Comparison of ENCODE assay signal across 1 cellular context in the genomic region with DNA sequence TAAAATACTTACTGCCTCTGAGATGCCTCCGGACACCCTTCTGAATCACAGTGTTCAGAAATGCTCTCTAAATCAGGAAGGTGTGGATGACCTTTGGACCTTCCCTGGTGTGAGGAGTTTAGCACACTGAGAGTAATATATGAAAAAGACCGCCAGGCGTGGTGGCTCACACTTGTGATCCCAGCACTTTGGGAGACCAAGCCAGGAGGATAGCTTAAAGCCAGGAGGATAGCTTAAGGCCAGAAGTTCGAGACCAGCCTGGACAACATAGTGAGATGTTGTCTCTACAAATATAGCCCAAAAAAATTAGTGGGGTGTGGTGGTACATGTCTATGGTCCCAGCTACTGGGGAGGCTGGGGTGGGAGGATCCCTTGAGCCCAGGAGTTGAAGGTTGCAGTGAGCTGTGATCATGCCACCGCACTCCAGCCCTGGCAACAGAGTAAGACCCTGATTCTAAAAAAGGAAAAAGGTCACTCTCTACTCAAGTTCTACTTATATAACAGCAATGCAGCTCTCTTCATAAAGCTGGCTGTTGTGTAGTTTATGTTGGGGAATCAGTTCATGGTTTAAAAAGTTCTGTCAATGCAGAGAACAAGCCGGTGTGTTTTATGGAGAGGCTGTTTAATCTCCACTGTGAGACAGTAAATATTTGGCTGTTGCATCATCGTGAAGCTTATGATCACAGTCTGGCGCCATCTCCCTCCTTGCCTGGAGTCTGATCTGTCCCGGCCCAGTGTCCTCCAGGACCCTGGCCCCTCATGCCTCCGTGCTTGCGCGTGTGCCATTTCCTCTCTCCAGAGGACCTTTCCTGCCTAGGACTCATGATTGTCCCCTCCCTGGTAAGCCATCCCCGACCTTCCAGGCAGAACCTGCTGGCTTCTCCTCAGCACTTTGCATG.
TF ChIP-seq lines count a peak whose summit lies in the region.

No MANE protein-coding gene starts in this region.

TF ChIP-seq in HEK293, 187 proteins besides CTCF, POLR2A, EP300 and RAD21 (continued from another document):
- TF ChIP-seq, protein P1, sequence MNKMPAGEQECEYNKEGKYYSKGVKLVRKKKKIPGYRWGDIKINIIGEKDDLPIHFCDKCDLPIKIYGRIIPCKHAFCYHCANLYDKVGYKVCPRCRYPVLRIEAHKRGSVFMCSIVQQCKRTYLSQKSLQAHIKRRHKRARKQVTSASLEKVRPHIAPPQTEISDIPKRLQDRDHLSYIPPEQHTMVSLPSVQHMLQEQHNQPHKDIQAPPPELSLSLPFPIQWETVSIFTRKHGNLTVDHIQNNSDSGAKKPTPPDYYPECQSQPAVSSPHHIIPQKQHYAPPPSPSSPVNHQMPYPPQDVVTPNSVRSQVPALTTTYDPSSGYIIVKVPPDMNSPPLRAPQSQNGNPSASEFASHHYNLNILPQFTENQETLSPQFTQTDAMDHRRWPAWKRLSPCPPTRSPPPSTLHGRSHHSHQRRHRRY (tag by site-specific recombination; IDR thresholded peaks at IDR 0.05) = no peak
- no peak for TF ChIP-seq ZNF292 (tag by site-specific recombination; IDR thresholded peaks at IDR 0.05; ENCODE audit: borderline replicate concordance, low read depth)
- no peak for TF ChIP-seq IKZF3 (tag by site-specific recombination; IDR thresholded peaks at IDR 0.05)
- no peak for TF ChIP-seq ZFP41 (tag by site-specific recombination; IDR thresholded peaks at IDR 0.05; ENCODE audit: borderline replicate concordance)
TF ChIP-seq in HEK293: peak in this region for 0.
